ENCODE assay signal across 17 cellular contexts in the genomic region with DNA sequence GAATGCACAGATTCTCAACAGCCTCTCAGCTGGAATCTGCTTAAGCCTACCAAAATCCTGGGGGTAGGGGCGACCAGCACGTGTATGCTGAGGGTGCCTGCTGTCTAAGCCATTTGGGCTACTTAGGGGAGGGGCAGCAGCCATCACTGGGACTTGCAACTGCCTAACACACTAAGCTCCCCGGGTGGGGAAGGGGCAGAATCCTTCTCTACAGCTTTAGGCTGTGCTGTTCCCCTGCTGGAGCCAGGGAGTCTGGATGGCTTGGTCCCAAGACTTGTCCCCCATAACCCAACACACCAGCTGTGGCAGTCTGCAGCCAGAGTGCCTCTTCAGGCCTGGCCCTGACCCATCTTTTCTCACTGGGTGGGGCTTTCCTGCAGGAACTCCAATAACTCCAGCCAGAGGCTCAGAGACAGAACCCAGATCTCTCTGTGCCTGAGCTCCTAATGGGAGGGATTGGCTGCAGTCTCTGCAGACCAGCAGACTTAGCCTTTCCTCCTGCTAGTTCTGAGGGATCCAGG.
"Had no signal": no experiment of that assay in that cellular context is flagged by ENCODE, and none has a peak within 500 bp of the region (broad histone marks: within the 10 kb centered on the region; RNA-seq: fewer than 3 reads in every experiment).

No MANE protein-coding gene starts in this region.

- H3K4me1 ChIP-seq: lower lobe of right lung, right lobe of liver, transverse colon, vagina had no signal

- H3K9me3 ChIP-seq: lower lobe of right lung, ovary, suprapubic skin, vagina had no signal

- H3K4me1 Mint-ChIP-seq: natural killer cell; stimulated activated naive B cell treated with anti-CD40 and anti-IgM and Interleukin-4, amounts not matched to agents 10 μg/mL and 1 μg/mL and 100 μg/mL, for 72 hours; stimulated activated naive CD8-positive, alpha-beta T cell treated with anti-CD3 and anti-CD28 coated beads, Interleukin-15, amount 100 ng/mL, for 72 hours had no signal

- H3K4me3 ChIP-seq: lower lobe of right lung, ovary, right lobe of liver, suprapubic skin, transverse colon, vagina had no signal

- H3K27me3 ChIP-seq: ovary, right lobe of liver, suprapubic skin, transverse colon, vagina had no signal

- H3K36me3 Mint-ChIP-seq: stimulated activated naive B cell treated with anti-CD40 and anti-IgM and Interleukin-4, amounts not matched to agents 10 μg/mL and 1 μg/mL and 100 μg/mL, for 72 hours had no signal

- H3K36me3 ChIP-seq: lower lobe of right lung, ovary, right lobe of liver, suprapubic skin, transverse colon, vagina had no signal

- H3K4me3 Mint-ChIP-seq: natural killer cell; stimulated activated naive B cell treated with anti-CD40 and anti-IgM and Interleukin-4, amounts not matched to agents 10 μg/mL and 1 μg/mL and 100 μg/mL, for 72 hours; stimulated activated naive CD8-positive, alpha-beta T cell treated with anti-CD3 and anti-CD28 coated beads, Interleukin-15, amount 100 ng/mL, for 72 hours had no signal

- H3K27me3 Mint-ChIP-seq: stimulated activated naive B cell treated with anti-CD40 and anti-IgM and Interleukin-4, amounts not matched to agents 10 μg/mL and 1 μg/mL and 100 μg/mL, for 72 hours; stimulated activated naive CD8-positive, alpha-beta T cell treated with anti-CD3 and anti-CD28 coated beads, Interleukin-15, amount 100 ng/mL, for 72 hours had no signal

- H3K27ac ChIP-seq: lower lobe of right lung, ovary, right lobe of liver, suprapubic skin, transverse colon, vagina had no signal

- H3K27ac Mint-ChIP-seq: natural killer cell; stimulated activated naive B cell treated with anti-CD40 and anti-IgM and Interleukin-4, amounts not matched to agents 10 μg/mL and 1 μg/mL and 100 μg/mL, for 72 hours; stimulated activated naive CD8-positive, alpha-beta T cell treated with anti-CD3 and anti-CD28 coated beads, Interleukin-15, amount 100 ng/mL, for 72 hours had no signal

- ATAC-seq: left ventricle myocardium superior; lower lobe of right lung; natural killer cell; right lobe of liver; stimulated activated naive B cell treated with anti-CD40 and anti-IgM and Interleukin-4, amounts not matched to agents 10 μg/mL and 1 μg/mL and 100 μg/mL, for 72 hours; stimulated activated naive CD8-positive, alpha-beta T cell treated with anti-CD3 and anti-CD28 coated beads, Interleukin-15, amount 100 ng/mL, for 72 hours had no signal

- DNase-seq: cortex of kidney; effector CD4-positive, alpha-beta T cell; left ventricle myocardium superior; lower lobe of right lung; natural killer cell; occipital lobe; ovary; retina; right lobe of liver; small intestine; stimulated activated CD4-positive, alpha-beta T cell treated with anti-CD3 and anti-CD28 coated beads, Interleukin-15, amount 100 ng/mL, for 24 hours; stimulated activated CD4-positive, alpha-beta T cell treated with anti-CD3 and anti-CD28 coated beads, Interleukin-2, amount 100 ng/mL, for 48 hours; stimulated activated naive B cell treated with anti-CD40 and anti-IgM and Interleukin-4, amounts not matched to agents 10 μg/mL and 1 μg/mL and 100 μg/mL, for 72 hours; stimulated activated naive CD8-positive, alpha-beta T cell treated with anti-CD3 and anti-CD28 coated beads, Interleukin-15, amount 100 ng/mL, for 72 hours; transverse colon had no signal
